1 cellular context compared by ENCODE assay signal in genomic region chr6:95905132-95905531, GRCh38.
TF ChIP-seq lines count a peak whose summit lies in the region.

No MANE protein-coding gene starts in this region.

TF ChIP-seq in GM23338, 12 proteins besides CTCF, POLR2A, EP300 and RAD21 (continued from another document):
- no peak for TF ChIP-seq ETS1 (IDR thresholded peaks at IDR 0.05)
